25 cellular contexts compared by ENCODE assay signal in the genomic region with DNA sequence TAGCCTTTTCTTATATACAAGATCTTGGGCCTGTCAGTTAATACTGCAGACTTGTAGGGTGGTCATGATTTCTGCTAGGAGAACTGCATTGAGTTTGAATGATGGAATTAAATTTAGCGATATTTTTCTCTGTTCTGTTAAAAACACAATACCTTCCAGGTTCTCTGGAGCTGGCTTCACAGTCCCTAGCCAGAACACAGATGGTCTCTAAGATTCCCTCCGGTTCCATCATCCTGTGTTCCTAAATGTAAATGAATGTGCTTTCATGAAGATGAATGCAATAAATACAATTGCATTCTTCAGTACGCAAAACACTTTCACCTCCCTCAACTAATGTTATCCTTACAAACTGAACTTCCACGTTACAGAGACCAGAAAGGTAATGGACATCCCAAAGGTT.
"Had no signal": no experiment of that assay in that cellular context is flagged by ENCODE, and none has a peak within 500 bp of the region (broad histone marks: within the 10 kb centered on the region; RNA-seq: fewer than 3 reads in every experiment).

No MANE protein-coding gene starts in this region.

- H3K4me1 ChIP-seq: ascending aorta had no signal

- H3K36me3 ChIP-seq: ascending aorta, cardiac muscle cell had no signal

- DNase-seq: activated CD4-positive, alpha-beta memory T cell treated with anti-CD3 and anti-CD28 coated beads for 36 hours; activated CD4-positive, alpha-beta T cell treated with anti-CD3 and anti-CD28 coated beads for 4 hours; activated CD4-positive, alpha-beta T cell treated with anti-CD3 and anti-CD28 coated beads, Interleukin-2, amount 10 ng/mL, durations not matched to agents 24 days and 14 days; activated CD4-positive, alpha-beta T cell treated with anti-CD3 and anti-CD28 coated beads, Interleukin-2, amount 50 U/mL, for 1 hour; activated CD4-positive, alpha-beta T cell treated with anti-CD3 and anti-CD28 coated beads, Interleukin-2, amount 50 U/mL, for 4 hours; activated CD4-positive, CD25-positive, alpha-beta regulatory T cell; activated CD8-positive, alpha-beta memory T cell treated with anti-CD3 and anti-CD28 coated beads, Interleukin-2, amount 50 U/mL, for 4 hours; activated CD8-positive, alpha-beta T cell treated with anti-CD3 and anti-CD28 coated beads for 36 hours; activated effector memory CD4-positive, alpha-beta T cell treated with Interleukin-2 at 50 U/mL for 16 hours; activated gamma-delta T cell; activated naive CD4-positive, alpha-beta T cell treated with anti-CD3 and anti-CD28 coated beads, Interleukin-2, amount 10 ng/mL, durations not matched to agents 7 days and 5 days; activated naive CD4-positive, alpha-beta T cell treated with Interleukin-2 at 50 U/mL for 16 hours; activated naive CD8-positive, alpha-beta T cell treated with anti-CD3 and anti-CD28 coated beads, Interleukin-2, amount 10 ng/mL, durations not matched to agents 7 days and 5 days; activated naive CD8-positive, alpha-beta T cell treated with anti-CD3 and anti-CD28 coated beads, Interleukin-2, amount 50 U/mL, for 24 hours; activated T-cell treated with anti-CD3 and anti-CD28 coated beads, Interleukin-2, amount 50 U/mL, for 24 hours; activated T-cell treated with anti-CD3 and anti-CD28 coated beads, Interleukin-2, amount 50 U/mL, for 48 hours; amygdala; anterior cingulate cortex; SW 1271; T-helper 1 cell; T-helper 2 cell; T-helper 9 cell had no signal

- H3K27ac ChIP-seq: ascending aorta, cardiac muscle cell, VCaP had no signal

- H3K9me3 ChIP-seq: ascending aorta had no signal

- H3K4me3 ChIP-seq: ascending aorta, cardiac muscle cell had no signal

- H3K27me3 ChIP-seq: ascending aorta, cardiac muscle cell had no signal
